ENCODE assay signal across 15 cellular contexts in genomic region chr21:20902998-20903397, GRCh38.
DNase-seq lines count a peak whose midpoint lies in the region; TF ChIP-seq lines count a peak whose summit lies in the region.
"Had no signal": no experiment of that assay in that cellular context is flagged by ENCODE, and none has a peak within 500 bp of the region (broad histone marks: within the 10 kb centered on the region; RNA-seq: fewer than 3 reads in every experiment).

No MANE protein-coding gene starts in this region.

- no peaks in the 10 kb centered on the region for H3K9me3 ChIP-seq in OCI-LY3 (ENCODE audit: insufficient read depth, low read length)

- no peak overlapping the region for H3K4me3 Mint-ChIP-seq in CD14-positive monocyte
- H3K4me3 Mint-ChIP-seq: CD4-positive, alpha-beta memory T cell had no signal

- H3K4me1 Mint-ChIP-seq in CD14-positive monocyte, result no peaks in the 10 kb centered on the region
- H3K4me1 Mint-ChIP-seq: CD4-positive, alpha-beta memory T cell had no signal

- H3K36me3 Mint-ChIP-seq in CD14-positive monocyte, result no peaks in the 10 kb centered on the region
- H3K36me3 Mint-ChIP-seq: CD4-positive, alpha-beta memory T cell had no signal

- H3K4me2 ChIP-seq in OCI-LY3 (ENCODE audit: low read length), result peak overlapping the region; percentile 24; the same call in 1 of the 2 replicates

- intact Hi-C loops in CD14-positive monocyte (cut with micrococcal nuclease), result no loop called here

- no peaks in the 10 kb centered on the region for H3K36me3 ChIP-seq in OCI-LY3 (replicated peaks; ENCODE audit: low read depth, low read length)

- H4K20me1 ChIP-seq in OCI-LY3 (ENCODE audit: insufficient read depth, low read length), result no peaks in the 10 kb centered on the region

- peak; percentile 15 for DNase-seq in Ammon's horn (ENCODE audit: low spot score)
- peak; percentile 61 for DNase-seq in globus pallidus (ENCODE audit: low spot score)
- DNase-seq in substantia nigra (lab: John Stamatoyannopoulos, UW), result no peak
- no peak for DNase-seq in RKO (ENCODE audit: low spot score)
- DNase-seq in CD14-positive monocyte (ENCODE audit: low spot score), result no peak
- no peak for DNase-seq in stimulated activated CD4-positive, alpha-beta T cell treated with anti-CD3 and anti-CD28 coated beads, Interleukin-12 subunit alpha, Interleukin-12 subunit beta, amount 100 ng/mL, for 4 hours
- DNase-seq: CD4-positive, alpha-beta memory T cell; DMS53; EL; NCI-H1105 treated with DMSO at 0.1 percent for 48 hours; NCI-H1694; NCI-H2227 treated with DMSO at 0.1 percent for 48 hours; NCI-H524; NCI-H82 had no signal

- no peaks in the 10 kb centered on the region for H3K27me3 ChIP-seq in OCI-LY3 (ENCODE audit: low read depth, low read length)

- peaks cover 0 to 7% (median 1%) of the 10 kb centered on the region in 7 donors for H3K9me3 Mint-ChIP-seq in CD14-positive monocyte

- H3K9ac ChIP-seq in OCI-LY3 (ENCODE audit: low read length), result no peak overlapping the region

- no peaks in the 10 kb centered on the region for H3K79me2 ChIP-seq in OCI-LY3 (ENCODE audit: low read length)

- no peak overlapping the region for H3K4me3 ChIP-seq in OCI-LY3 (ENCODE audit: low read length)

- H2AFZ ChIP-seq in OCI-LY3 (ENCODE audit: low read depth, low read length), result no peak overlapping the region

- peaks cover 0 to 1% (median 0%) of the 10 kb centered on the region in 3 donors for H3K27me3 Mint-ChIP-seq in CD14-positive monocyte (ENCODE audit: low read depth in 3 of 3)
- H3K27me3 Mint-ChIP-seq: CD4-positive, alpha-beta memory T cell had no signal

- no peaks in the 10 kb centered on the region for H3K4me1 ChIP-seq in OCI-LY3 (ENCODE audit: low read length)

- no peak overlapping the region for H3K27ac Mint-ChIP-seq in CD14-positive monocyte
- H3K27ac Mint-ChIP-seq: CD4-positive, alpha-beta memory T cell had no signal

- no peak for TF ChIP-seq CTCF in OCI-LY3 (IDR thresholded peaks at IDR 0.05; ENCODE audit: low read depth, low read length)
- TF ChIP-seq CTCF in CD14-positive monocyte (IDR thresholded peaks at IDR 0.05), result no peak

- H3K27ac ChIP-seq in OCI-LY3 (ENCODE audit: low read length) (no peak overlapping the region), substantia nigra (ENCODE audit: low read depth, low read length, poor library complexity, severe bottlenecking) (peak overlapping the region; percentile 93)

Comparison
In these comparisons a context has a peak if more than half of its experiments do, and no peak if none do; other contexts are left out.
1. DNase-seq: peak in Ammon's horn (single experiment) and globus pallidus (single experiment); none in substantia nigra (0 of 49), RKO (single experiment), CD14-positive monocyte (single experiment) and stimulated activated CD4-positive, alpha-beta T cell treated with anti-CD3 and anti-CD28 coated beads, Interleukin-12 subunit alpha, Interleukin-12 subunit beta, amount 100 ng/mL, for 4 hours (single experiment).